ENCODE assay signal across 19 cellular contexts in the genomic region with DNA sequence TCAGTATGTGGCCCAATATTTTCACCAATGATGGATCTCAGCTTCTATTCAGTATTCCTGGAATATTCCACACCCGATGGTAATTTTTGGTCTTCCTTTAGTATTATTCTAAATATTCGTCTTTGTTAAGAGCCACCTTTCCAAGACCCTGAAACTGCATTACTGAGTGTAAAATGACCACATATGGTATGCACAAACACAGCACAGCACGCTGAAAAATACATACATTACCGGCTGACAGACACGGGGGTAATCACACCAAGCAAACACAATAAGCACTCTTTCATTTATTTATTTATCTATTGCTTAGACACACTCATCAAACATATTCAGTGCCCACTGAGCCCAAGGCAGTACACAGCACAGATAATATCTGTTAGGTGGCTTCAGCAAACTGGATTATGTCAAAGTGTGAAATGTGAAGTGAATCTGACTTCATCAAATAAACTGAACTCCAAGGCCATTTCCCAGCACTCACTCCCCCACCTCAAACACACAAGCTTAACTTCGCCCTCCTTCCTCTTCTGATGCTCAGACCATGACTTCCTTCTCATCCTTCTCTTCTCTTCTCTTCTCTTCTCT. TPM values are rescaled to one million over a fixed set of nuclear protein-coding genes. Genes with fewer than 3 reads are reported as not detected.
DNase-seq lines count a peak whose midpoint lies in the region; ATAC-seq and TF ChIP-seq lines count a peak whose summit lies in the region.
"Had no signal": no experiment of that assay in that cellular context is flagged by ENCODE, and none has a peak within 500 bp of the region (broad histone marks: within the 10 kb centered on the region; RNA-seq: fewer than 3 reads in every experiment).

No MANE protein-coding gene starts in this region.

- H3K27ac ChIP-seq in dorsolateral prefrontal cortex: peak overlapping the region in 1 of 59 donors; percentile 60
- peak overlapping the region; percentile 49 for H3K27ac ChIP-seq in neural cell (ENCODE audit: low read length)
- H3K27ac ChIP-seq: ascending aorta, gastrocnemius medialis, skin epidermis had no signal

- intact Hi-C loops in dorsolateral prefrontal cortex (cut with DNase I): loop anchor here (5.0 to 10.0 kb wide), 3 partner anchors 1484 to 1639 kb away; partner anchors contain the start of gene C9orf72 (in 1 of the 2)

- ATAC-seq in HG02870 (IDR thresholded peaks at IDR 0.05; ENCODE audit: unreplicated experiment): no peak
- ATAC-seq: gastrocnemius medialis had no signal

- no peaks in the 10 kb centered on the region for H3K9me3 ChIP-seq in neural cell (ENCODE audit: low read length)
- H3K9me3 ChIP-seq: ascending aorta, gastrocnemius medialis had no signal

- peaks cover 5% of the 10 kb centered on the region for H4K20me1 ChIP-seq in neural cell (ENCODE audit: insufficient read depth)

- DNase-seq in H7 (no peak), NCI-H446 treated with DMSO at 0.1 percent for 48 hours (lab: John Stamatoyannopoulos, UW) (peak; percentile 40), dorsolateral prefrontal cortex (no peak), HT-29 (ENCODE audit: low spot score) (no peak), NOMO-1 treated with dmso at 0.1 percent for 144 hours (lab: John Stamatoyannopoulos, UW; ENCODE audit: unreplicated experiment) (no peak)
- no peak for DNase-seq in stimulated activated naive CD4-positive, alpha-beta T cell treated with Interleukin-2 at 50 U/mL for 16 hours (lab: John Stamatoyannopoulos, UW)
- DNase-seq: activated CD4-positive, alpha-beta T cell treated with anti-CD3 and anti-CD28 coated beads for 4 hours; CD4-positive, alpha-beta T cell; effector CD8-positive, alpha-beta T cell; gastrocnemius medialis; left colon; NCI-H1436 treated with DMSO at 0.1 percent for 48 hours; substantia nigra had no signal

- H3K79me2 ChIP-seq in neural cell (replicated peaks; ENCODE audit: insufficient read depth, low read length): peaks cover 28% of the 10 kb centered on the region

- no peaks in the 10 kb centered on the region for H3K36me3 ChIP-seq in H7 (replicated peaks; ENCODE audit: control insufficient read depth, insufficient read depth, low read length)
- H3K36me3 ChIP-seq in neural cell (ENCODE audit: insufficient read depth, low read length): no peaks in the 10 kb centered on the region
- H3K36me3 ChIP-seq: ascending aorta, gastrocnemius medialis had no signal

- peak overlapping the region; percentile 72 for H3K4me3 ChIP-seq in H7 (ENCODE audit: insufficient read depth, low read depth, low read length)
- peak overlapping the region in 57 of 59 donors; percentile 17 to 75 (median 62) for H3K4me3 ChIP-seq in dorsolateral prefrontal cortex
- H3K4me3 ChIP-seq in neural cell (ENCODE audit: low read length): peak overlapping the region; percentile 83
- H3K4me3 ChIP-seq: gastrocnemius medialis had no signal

- no peak for TF ChIP-seq EP300 in neural cell (conservative IDR thresholded peaks at IDR 0.05; ENCODE audit: poor library complexity, severe bottlenecking)

- H2AFZ ChIP-seq in neural cell (ENCODE audit: low read depth, low read length): peak overlapping the region; percentile 29

- H3K9me2 ChIP-seq in neural cell (ENCODE audit: insufficient read depth, low read length): no peaks in the 10 kb centered on the region

- H3K4me2 ChIP-seq in neural cell (ENCODE audit: low read length): peak overlapping the region; percentile 72

- no peaks in the 10 kb centered on the region for H3F3A ChIP-seq in neural cell (ENCODE audit: insufficient read depth, low read length, poor library complexity, severe bottlenecking)

- H3K9ac ChIP-seq in neural cell (ENCODE audit: low read length): peak overlapping the region; percentile 71

- peak; percentile 14 for TF ChIP-seq RAD21 in neural cell (conservative IDR thresholded peaks at IDR 0.05)

- H3K27me3 ChIP-seq in H7 (ENCODE audit: control insufficient read depth, insufficient read depth, low read length) (peaks cover 31% of the 10 kb centered on the region), dorsolateral prefrontal cortex (peaks cover 0 to 46% (median 22%) of the 10 kb centered on the region in 45 donors), neural cell (ENCODE audit: insufficient read depth, low read depth, low read length) (peaks cover 20% of the 10 kb centered on the region)

- TF ChIP-seq CTCF in dorsolateral prefrontal cortex (IDR thresholded peaks at IDR 0.05 in 54 of 56, conservative IDR thresholded peaks at IDR 0.05 in 2 of 56; ENCODE audit: low read depth in 1 of 56, partially characterized antibody in 56 of 56): no peak
- TF ChIP-seq CTCF in neural cell (IDR thresholded peaks at IDR 0.05; ENCODE audit: poor library complexity, severe bottlenecking): no peak

TF ChIP-seq in neural cell, 6 proteins besides CTCF, POLR2A, EP300 and RAD21:
- no peak for TF ChIP-seq POLR2AphosphoS5 (IDR thresholded peaks at IDR 0.05)
- no peak for TF ChIP-seq TAF1 (IDR thresholded peaks at IDR 0.05; ENCODE audit: low read depth)
- TF ChIP-seq SMC3 (conservative IDR thresholded peaks at IDR 0.05; ENCODE audit: poor library complexity): no peak
- no peak for TF ChIP-seq MXI1 (conservative IDR thresholded peaks at IDR 0.05; ENCODE audit: poor library complexity, severe bottlenecking)
- no peak for TF ChIP-seq EZH2 (IDR thresholded peaks at IDR 0.05; ENCODE audit: borderline replicate concordance, insufficient read depth, low read length, poor library complexity, severe bottlenecking)
- TF ChIP-seq, protein P1, sequence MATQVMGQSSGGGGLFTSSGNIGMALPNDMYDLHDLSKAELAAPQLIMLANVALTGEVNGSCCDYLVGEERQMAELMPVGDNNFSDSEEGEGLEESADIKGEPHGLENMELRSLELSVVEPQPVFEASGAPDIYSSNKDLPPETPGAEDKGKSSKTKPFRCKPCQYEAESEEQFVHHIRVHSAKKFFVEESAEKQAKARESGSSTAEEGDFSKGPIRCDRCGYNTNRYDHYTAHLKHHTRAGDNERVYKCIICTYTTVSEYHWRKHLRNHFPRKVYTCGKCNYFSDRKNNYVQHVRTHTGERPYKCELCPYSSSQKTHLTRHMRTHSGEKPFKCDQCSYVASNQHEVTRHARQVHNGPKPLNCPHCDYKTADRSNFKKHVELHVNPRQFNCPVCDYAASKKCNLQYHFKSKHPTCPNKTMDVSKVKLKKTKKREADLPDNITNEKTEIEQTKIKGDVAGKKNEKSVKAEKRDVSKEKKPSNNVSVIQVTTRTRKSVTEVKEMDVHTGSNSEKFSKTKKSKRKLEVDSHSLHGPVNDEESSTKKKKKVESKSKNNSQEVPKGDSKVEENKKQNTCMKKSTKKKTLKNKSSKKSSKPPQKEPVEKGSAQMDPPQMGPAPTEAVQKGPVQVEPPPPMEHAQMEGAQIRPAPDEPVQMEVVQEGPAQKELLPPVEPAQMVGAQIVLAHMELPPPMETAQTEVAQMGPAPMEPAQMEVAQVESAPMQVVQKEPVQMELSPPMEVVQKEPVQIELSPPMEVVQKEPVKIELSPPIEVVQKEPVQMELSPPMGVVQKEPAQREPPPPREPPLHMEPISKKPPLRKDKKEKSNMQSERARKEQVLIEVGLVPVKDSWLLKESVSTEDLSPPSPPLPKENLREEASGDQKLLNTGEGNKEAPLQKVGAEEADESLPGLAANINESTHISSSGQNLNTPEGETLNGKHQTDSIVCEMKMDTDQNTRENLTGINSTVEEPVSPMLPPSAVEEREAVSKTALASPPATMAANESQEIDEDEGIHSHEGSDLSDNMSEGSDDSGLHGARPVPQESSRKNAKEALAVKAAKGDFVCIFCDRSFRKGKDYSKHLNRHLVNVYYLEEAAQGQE (IDR thresholded peaks at IDR 0.05; ENCODE audit: borderline replicate concordance): no peak

RNA-seq across cellular contexts. Expression of gene LINGO2, which starts 2.3 kb away (rescaled TPM):
- 1.3 and 2.8 TPM in 2 replicates for total RNA-seq in H7 (2014; rRNA removed; shearing (Covaris generic))
- total RNA-seq in dorsolateral prefrontal cortex: 10 to 100 TPM in 118 of 120 experiments, 1 to 10 TPM in 2; 4.7 to 38.7 (median 20.8) TPM
- 11.0 and 14.5 TPM in 2 replicates for polyA plus RNA-seq in neural cell
- polyA minus RNA-seq in neural cell: 68.6 and 74.3 TPM in 2 replicates
- total RNA-seq in HT-29 (2014; rRNA removed; shearing (Covaris generic)): not detected in 2 replicates
- total RNA-seq: ascending aorta; CD4-positive, alpha-beta T cell; gastrocnemius medialis; left colon; OCI-LY7; T-helper 1 cell treated with Interleukin-12 subunit alpha and Interleukin-12 subunit beta and Interleukin-4 antibody, amounts not matched to agents 30 ng/mL and 1 ng/mL, for 36 hours had no signal
